Comparison of ENCODE assay signal across 31 cellular contexts in the genomic region with DNA sequence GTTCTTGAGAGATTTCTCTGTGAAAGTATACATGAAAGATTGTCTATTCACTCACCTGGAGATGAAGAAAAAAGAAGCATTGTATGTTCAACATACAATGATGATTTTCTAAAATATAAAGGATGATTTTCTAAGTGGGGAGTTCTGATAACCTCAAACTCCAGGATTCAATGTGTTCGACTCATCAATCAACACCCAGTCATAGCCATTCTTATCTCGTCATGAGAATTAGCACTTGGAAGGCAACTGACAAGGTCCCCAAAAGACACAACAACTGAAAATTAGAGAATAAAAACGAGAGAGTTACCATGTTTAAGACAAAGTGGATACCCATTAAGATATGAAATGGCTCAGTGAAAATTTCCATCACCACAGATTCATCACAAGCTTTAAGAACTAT. TPM values are rescaled to one million over a fixed set of nuclear protein-coding genes. Genes with fewer than 3 reads are reported as not detected.
A peak's percentile ranks its signal among the peaks of the same experiment; 100 is the strongest.
DNase-seq lines count a peak whose midpoint lies in the region; ATAC-seq, FAIRE-seq and TF ChIP-seq lines count a peak whose summit lies in the region.
"Had no signal": no experiment of that assay in that cellular context is flagged by ENCODE, and none has a peak within 500 bp of the region (broad histone marks: within the 10 kb centered on the region; RNA-seq: fewer than 3 reads in every experiment).

No MANE protein-coding gene starts in this region.

- TF ChIP-seq POLR2A in A549 (IDR thresholded peaks at IDR 0.05; ENCODE audit: low read length) (no peak), K562 (conservative IDR thresholded peaks at IDR 0.05) (no peak)

- FAIRE-seq in A549 (lab: Jason Lieb, UNC): peak; percentile 51
- no peak for FAIRE-seq in K562 (lab: Jason Lieb, UNC)
- FAIRE-seq: A204.1, D721Med had no signal

- H3K4me3 ChIP-seq in A549 (no peak overlapping the region), K562 (no peak overlapping the region), mesendoderm (ENCODE audit: low read length) (no peak overlapping the region)
- H3K4me3 ChIP-seq: BLaER1; BLaER1 treated with 17β-estradiol and CSF1 and Interleukin-3, amounts not matched to agents 10 nM and 100 nM had no signal

- in situ Hi-C loops in K562 (cut with MboI): no loop called here

- H3K56ac ChIP-seq in mesendoderm (ENCODE audit: low read length): no peak overlapping the region

- intact Hi-C loops in K562 (cut with micrococcal nuclease): no loop called here
- intact Hi-C loops in posterior cingulate gyrus (cut with DNase I): no loop called here

- DNase-seq in A549 (ENCODE audit: low read depth in 1 of 2, low spot score in 1 of 2): no peak
- peak in 2 of 4 experiments; percentile 37 to 47 for DNase-seq in K562 (ENCODE audit: extremely low read depth in 1 of 4, low spot score in 3 of 4)
- peak; percentile 41 for DNase-seq in mesendoderm
- DNase-seq in posterior cingulate gyrus: no peak
- no peak for DNase-seq in NCI-H1092 (lab: John Stamatoyannopoulos, UW)
- DNase-seq: 8988T; ACHN; AML-193; BE2C; C1 segment of cervical spinal cord; Caco-2; Calu3; CD4-positive, alpha-beta memory T cell; CD4-positive, alpha-beta T cell; CD4-positive, CD25-positive, alpha-beta regulatory T cell; CD8-positive, alpha-beta memory T cell; CD8-positive, alpha-beta T cell; COR-L47; DMS 273 treated with DMSO at 0.1 percent for 48 hours; DMS153; DMS79; DMS79 treated with DMSO at 0.1 percent for 48 hours; DND-41; EL had no signal

- TF ChIP-seq EP300 in A549 (IDR thresholded peaks at IDR 0.05): no peak
- TF ChIP-seq EP300 in K562 (IDR thresholded peaks at IDR 0.05; ENCODE audit: low read length): no peak

- CTCF ChIA-PET in A549 (lab: Yijun Ruan, JAX) (interaction anchor here (1.4 kb wide), 1 partner anchor 11 kb away, joined by 3 read pairs; no protein-coding TSS in a partner anchor), K562 (lab: Yijun Ruan, JAX; ENCODE audit: low intra/inter-chr PET ratio) (no interaction called here)

- no peak overlapping the region for H3K23ac ChIP-seq in mesendoderm (ENCODE audit: low read length)

- H3K18ac ChIP-seq in mesendoderm (ENCODE audit: low read length): no peak overlapping the region

- H3K27ac ChIP-seq in A549 (no peak overlapping the region), K562 (ENCODE audit: extremely low read depth, low read depth, low read length) (peak overlapping the region; percentile 75; the same call in 1 of the 3 replicates), mesendoderm (ENCODE audit: low read depth, low read length) (no peak overlapping the region)
- H3K27ac ChIP-seq: 22Rv1; BLaER1; BLaER1 treated with 17β-estradiol and CSF1 and Interleukin-3, amounts not matched to agents 10 nM and 100 nM; C4-2B had no signal

- H4K20me1 ChIP-seq in K562 (replicated peaks; ENCODE audit: control insufficient read depth, insufficient read depth, low read length): no peaks in the 10 kb centered on the region
- H4K20me1 ChIP-seq: BLaER1; BLaER1 treated with 17β-estradiol and CSF1 and Interleukin-3, amounts not matched to agents 10 nM and 100 nM had no signal

- H3K4me2 ChIP-seq in A549: no peak overlapping the region
- H3K4me2 ChIP-seq in K562 (ENCODE audit: insufficient read depth, low read length): no peak overlapping the region
- H3K4me2 ChIP-seq in mesendoderm (ENCODE audit: low read length): no peak overlapping the region
- H3K4me2 ChIP-seq: BLaER1; BLaER1 treated with 17β-estradiol and CSF1 and Interleukin-3, amounts not matched to agents 10 nM and 100 nM had no signal

- H3K4ac ChIP-seq in mesendoderm (ENCODE audit: low read depth, low read length): no peak overlapping the region

- TF ChIP-seq CTCF in A549 (IDR thresholded peaks at IDR 0.05) (no peak), K562 (IDR thresholded peaks at IDR 0.05 in 2 of 3, conservative IDR thresholded peaks at IDR 0.05 in 1 of 3; ENCODE audit: insufficient read depth in 2 of 3, low read depth in 1 of 3, low read length in 3 of 3) (no peak)

- H2AFZ ChIP-seq in K562 (ENCODE audit: low read depth, low read length): no peak overlapping the region

- H4K5ac ChIP-seq in mesendoderm (ENCODE audit: low read length): no peak overlapping the region

- H3K79me2 ChIP-seq in K562 (ENCODE audit: control insufficient read depth, insufficient read depth, low read length): peaks cover 14% of the 10 kb centered on the region; the same call in 1 of the 3 replicates
- H3K79me2 ChIP-seq in mesendoderm (ENCODE audit: control insufficient read depth, insufficient read depth, low read length): no peaks in the 10 kb centered on the region

- H3K9me3 ChIP-seq in A549 (no peaks in the 10 kb centered on the region), K562 (replicated peaks; ENCODE audit: control insufficient read depth, insufficient read depth, low read depth, low read length) (no peaks in the 10 kb centered on the region)
- H3K9me3 ChIP-seq: BE2C; BLaER1; BLaER1 treated with 17β-estradiol and CSF1 and Interleukin-3, amounts not matched to agents 10 nM and 100 nM; Caco-2 had no signal

- H3K4me1 ChIP-seq in A549 (no peaks in the 10 kb centered on the region), K562 (replicated peaks in 1 of 2; ENCODE audit: control insufficient read depth in 2 of 2, insufficient read depth in 2 of 2, low read length in 2 of 2) (peaks cover 17 to 19% of the 10 kb centered on the region in 2 experiments), mesendoderm (ENCODE audit: control insufficient read depth, low read depth, low read length) (peaks cover 4% of the 10 kb centered on the region)
- H3K4me1 ChIP-seq: BE2C; BLaER1; BLaER1 treated with 17β-estradiol and CSF1 and Interleukin-3, amounts not matched to agents 10 nM and 100 nM; Caco-2 had no signal

- no peak overlapping the region for H2BK15ac ChIP-seq in mesendoderm (replicated peaks; ENCODE audit: low read depth)

- POLR2A ChIA-PET in A549 (lab: Yijun Ruan, JAX): no interaction called here
- POLR2A ChIA-PET in K562 (lab: Yijun Ruan, JAX): no interaction called here

- ATAC-seq in A549 (no peak), K562 (no peak), HG02588 (IDR thresholded peaks at IDR 0.05; ENCODE audit: unreplicated experiment) (no peak)
- ATAC-seq: CD8-positive, alpha-beta T cell had no signal

- H3K36me3 ChIP-seq in K562 (ENCODE audit: control insufficient read depth, insufficient read depth, low read length) (peaks cover 16% of the 10 kb centered on the region; the same call in 1 of the 3 replicates), mesendoderm (ENCODE audit: control insufficient read depth, insufficient read depth, low read length) (no peaks in the 10 kb centered on the region)
- H3K36me3 ChIP-seq: BE2C; BLaER1; BLaER1 treated with 17β-estradiol and CSF1 and Interleukin-3, amounts not matched to agents 10 nM and 100 nM had no signal

- H3K27me3 ChIP-seq in K562 (ENCODE audit: control insufficient read depth in 2 of 2, insufficient read depth in 2 of 2, low read length in 2 of 2) (no peaks in the 10 kb centered on the region), mesendoderm (ENCODE audit: insufficient read depth, low read length, poor library complexity) (no peaks in the 10 kb centered on the region)
- H3K27me3 ChIP-seq: BLaER1; BLaER1 treated with 17β-estradiol and CSF1 and Interleukin-3, amounts not matched to agents 10 nM and 100 nM had no signal

- H4K8ac ChIP-seq in mesendoderm (ENCODE audit: low read depth, low read length): no peak overlapping the region

- BruUV-seq in K562 (replicated peaks; lab: Mats Ljungman, UMichigan): no TSS peak

- TF ChIP-seq RAD21 in A549 (conservative IDR thresholded peaks at IDR 0.05 in 1 of 2, IDR thresholded peaks at IDR 0.05 in 1 of 2): no peak
- no peak for TF ChIP-seq RAD21 in K562 (CRISPR knock-in tag; conservative IDR thresholded peaks at IDR 0.05 in 1 of 2, IDR thresholded peaks at IDR 0.05 in 1 of 2)

- no peak overlapping the region for H2BK120ac ChIP-seq in mesendoderm (ENCODE audit: low read depth, low read length)

- H3K9me1 ChIP-seq in K562 (ENCODE audit: control insufficient read depth, insufficient read depth, low read length): no peaks in the 10 kb centered on the region

- no peaks in the 10 kb centered on the region for H3K79me1 ChIP-seq in mesendoderm (ENCODE audit: low read length)

- no peak overlapping the region for H2AK5ac ChIP-seq in mesendoderm (ENCODE audit: low read length)

- H2BK5ac ChIP-seq in mesendoderm (ENCODE audit: low read length): no peak overlapping the region

- H3K9ac ChIP-seq in K562 (ENCODE audit: insufficient read depth in 1 of 2, low read depth in 2 of 2, low read length in 2 of 2) (no peak overlapping the region), mesendoderm (ENCODE audit: low read length) (no peak overlapping the region)
- H3K9ac ChIP-seq: BLaER1; BLaER1 treated with 17β-estradiol and CSF1 and Interleukin-3, amounts not matched to agents 10 nM and 100 nM had no signal

- 52% methylated on average over 3 of the region's 3 CpGs for WGBS in A549 (ENCODE audit: missing lambda C conversion rate)
- WGBS in K562 (ENCODE audit: insufficient coverage, low coverage, missing lambda C conversion rate): 0% methylated on average over 3 of the region's 3 CpGs
- no CpG with 5 or more reads among the region's 3 CpGs for WGBS in mesendoderm (ENCODE audit: extremely low coverage, insufficient coverage, low lambda C conversion rate)

RNA-seq across cellular contexts. Expression of a gene that starts 52.1 kb away (rescaled TPM):
- polyA plus RNA-seq in A549 (2011; rRNA removed) (9.5 and 13.7 TPM in 2 replicates), A549 (2017; fragmentation: RNase III; extraction: RNeasy Plus Mini Kit Qiagen cat#74134 plus additional on column Dnase treatment) (8.0 to 9.2 TPM (median 8.2 TPM) in 3 replicates), K562 (2011; rRNA removed) (10.8 and 17.6 TPM in 2 replicates), K562 (2014; fragmentation: Illumina TruSeq; extraction: Trizol) (28.7 and 36.3 TPM in 2 replicates), K562 (2014; fragmentation: Nextera tagmentation; extraction: Ambion mirVana) (1 to 10 TPM; 7.2 to 8.1 TPM), K562 (2014; rRNA removed) (12.2 and 14.7 TPM in 2 replicates)
- 8.3 and 10.4 TPM in 2 replicates for polyA plus RNA-seq in A549 (2012; cell fraction: cytosol; rRNA removed)
- 9.2 and 10.0 TPM in 2 replicates for polyA plus RNA-seq in A549 (2012; cell fraction: nucleus; rRNA removed)
- polyA minus RNA-seq in A549 (2011; rRNA and poly(A)+ RNA removed): 14.2 and 15.5 TPM in 2 replicates
- 45.4 and 75.5 TPM in 2 replicates for total RNA-seq in K562 (2011; cell fraction: chromatin; rRNA removed; ENCODE audit: low replicate concordance)
- 20.5 and 28.2 TPM in 2 replicates for total RNA-seq in K562 (2011; cell fraction: nucleolus; rRNA removed)
- 29.3 and 39.0 TPM in 2 replicates for total RNA-seq in K562 (2011; cell fraction: nucleoplasm; rRNA removed)
- total RNA-seq in K562 (2014; rRNA removed) (13.9 and 18.6 TPM in 2 replicates), K562 (2014; rRNA removed; fragmentation: Illumina TruSeq; extraction: Trizol) (19.7 and 20.2 TPM in 2 replicates), K562 (2015; rRNA removed; fragmentation: Illumina TruSeq; extraction: Trizol) (22.1 and 23.4 TPM in 2 replicates), K562 (2021) (25.4 and 29.8 TPM in 2 replicates)
- polyA plus RNA-seq in K562 (2011; cell fraction: cytosol; rRNA removed): 14.2 and 16.1 TPM in 2 replicates
- 23.9 and 25.8 TPM in 2 replicates for polyA plus RNA-seq in K562 (2011; cell fraction: nucleus; rRNA removed)
- 20.9 and 21.0 TPM in 2 replicates for polyA plus RNA-seq in K562 (2012)
- polyA minus RNA-seq in K562 (2011; rRNA and poly(A)+ RNA removed): 28.0 and 41.4 TPM in 2 replicates
- 17.2 and 20.8 TPM in 2 replicates for polyA minus RNA-seq in K562 (2011; cell fraction: cytosol; rRNA and poly(A)+ RNA removed)
- polyA minus RNA-seq in K562 (2011; cell fraction: nucleus; rRNA and poly(A)+ RNA removed): 16.8 and 32.4 TPM in 2 replicates
- 6.9 TPM for polyA plus RNA-seq in mesendoderm (2013, experiment 1 of 2)
- 7.4 TPM for polyA plus RNA-seq in mesendoderm (2013, experiment 2 of 2)
